In genomic region chr1:106907795-106908194, GRCh38 we compare ENCODE assay signal across 13 cellular contexts.
DNase-seq lines count a peak whose midpoint lies in the region; ATAC-seq, FAIRE-seq and TF ChIP-seq lines count a peak whose summit lies in the region.
"Had no signal": no experiment of that assay in that cellular context is flagged by ENCODE, and none has a peak within 500 bp of the region (broad histone marks: within the 10 kb centered on the region; RNA-seq: fewer than 3 reads in every experiment).

No MANE protein-coding gene starts in this region.

- H3K27me3 Mint-ChIP-seq in activated naive CD4-positive, alpha-beta T cell treated with anti-CD3 and anti-CD28 coated beads, Interleukin-2, amount 10 ng/mL, durations not matched to agents 7 days and 5 days, result no peaks in the 10 kb centered on the region

- no peak overlapping the region for H3K4me3 ChIP-seq in pancreas
- H3K4me3 ChIP-seq: A549, skin epidermis had no signal

- no peaks in the 10 kb centered on the region for H3K27me3 ChIP-seq in pancreas

- H3K36me3 ChIP-seq in pancreas, result no peaks in the 10 kb centered on the region

- intact Hi-C loops in pancreas (cut with DNase I), result no loop called here

- CTCF ChIA-PET in activated naive CD4-positive, alpha-beta T cell treated with anti-CD3 and anti-CD28 coated beads, Interleukin-2, amount 10 ng/mL, durations not matched to agents 7 days and 5 days (lab: Charles Lee), result no interaction called here

- ATAC-seq in HG02571 (IDR thresholded peaks at IDR 0.05; ENCODE audit: unreplicated experiment) (peak; percentile 99), HG03280 (IDR thresholded peaks at IDR 0.05; ENCODE audit: unreplicated experiment) (peak; percentile 99), pancreas (no peak)
- ATAC-seq: A549, HCT116 had no signal

- H3K9me3 Mint-ChIP-seq in activated naive CD4-positive, alpha-beta T cell treated with anti-CD3 and anti-CD28 coated beads, Interleukin-2, amount 10 ng/mL, durations not matched to agents 7 days and 5 days, result no peaks in the 10 kb centered on the region

- DNase-seq in SIG-M5 treated with dmso at 0.1 percent for 504 hours (lab: John Stamatoyannopoulos, UW; ENCODE audit: unreplicated experiment) (peak; percentile 21), SIG-M5 (lab: John Stamatoyannopoulos, UW) (no peak), pancreas (no peak), mesenteric fat pad (ENCODE audit: low spot score) (no peak), OCI-M2 (lab: John Stamatoyannopoulos, UW; ENCODE audit: unreplicated experiment) (no peak)
- no peak for DNase-seq in activated naive CD4-positive, alpha-beta T cell treated with anti-CD3 and anti-CD28 coated beads, Interleukin-2, amount 10 ng/mL, durations not matched to agents 7 days and 5 days
- DNase-seq: EL had no signal

- H3K4me3 Mint-ChIP-seq in activated naive CD4-positive, alpha-beta T cell treated with anti-CD3 and anti-CD28 coated beads, Interleukin-2, amount 10 ng/mL, durations not matched to agents 7 days and 5 days, result no peak overlapping the region
- H3K4me3 Mint-ChIP-seq: brain had no signal

- no peak for FAIRE-seq in pancreas (lab: Jason Lieb, UNC)
- FAIRE-seq: A549 had no signal

- TF ChIP-seq CTCF in pancreas (IDR thresholded peaks at IDR 0.05), result no peak

- no peaks in the 10 kb centered on the region for H3K4me1 Mint-ChIP-seq in activated naive CD4-positive, alpha-beta T cell treated with anti-CD3 and anti-CD28 coated beads, Interleukin-2, amount 10 ng/mL, durations not matched to agents 7 days and 5 days
- H3K4me1 Mint-ChIP-seq: brain had no signal

- no peak overlapping the region for H3K27ac Mint-ChIP-seq in activated naive CD4-positive, alpha-beta T cell treated with anti-CD3 and anti-CD28 coated beads, Interleukin-2, amount 10 ng/mL, durations not matched to agents 7 days and 5 days
- H3K27ac Mint-ChIP-seq: brain had no signal

- no peaks in the 10 kb centered on the region for H3K4me1 ChIP-seq in pancreas
- H3K4me1 ChIP-seq: A549 had no signal

- no peaks in the 10 kb centered on the region for H3K36me3 Mint-ChIP-seq in activated naive CD4-positive, alpha-beta T cell treated with anti-CD3 and anti-CD28 coated beads, Interleukin-2, amount 10 ng/mL, durations not matched to agents 7 days and 5 days
- H3K36me3 Mint-ChIP-seq: brain had no signal

- no peaks in the 10 kb centered on the region for H3K9me3 ChIP-seq in pancreas
- H3K9me3 ChIP-seq: A549 had no signal

- H3K27ac ChIP-seq in pancreas, result no peak overlapping the region
- H3K27ac ChIP-seq: A549, skin epidermis had no signal

Comparison
In these comparisons a context has a peak if more than half of its experiments do, and no peak if none do; other contexts are left out.
1. ATAC-seq: peak in HG02571 (single experiment) and HG03280 (single experiment); none in pancreas (0 of 4).